Comparison of ENCODE assay signal across 8 cellular contexts in genomic region chr4:106315968-106316772, GRCh38. TPM values are rescaled to one million over a fixed set of nuclear protein-coding genes. Genes with fewer than 3 reads are reported as not detected.
DNase-seq lines count a peak whose midpoint lies in the region; ATAC-seq and TF ChIP-seq lines count a peak whose summit lies in the region.

Gene AIMP1 (plus strand): TSS chr4:106316550. CDS start chr4:106325010, 8,460 bp downstream.
Gene TBCK (minus strand): TSS chr4:106316209. CDS start chr4:106308960, 7,249 bp downstream.

- peaks cover 49% of the 10 kb centered on the region for H3K4me1 Mint-ChIP-seq in activated T-cell treated with anti-CD3 and anti-CD28 coated beads, Interleukin-2, amount 50 U/mL, for 4 hours (ENCODE audit: low read depth)

- intact Hi-C loops in esophagus muscularis mucosa (cut with DNase I) = loop anchor here (10.0 kb wide), 1 partner anchor 1171 kb away; the partner anchor contains the start of gene TET2

- no peaks in the 10 kb centered on the region for H3K27me3 ChIP-seq in esophagus muscularis mucosa
- no peaks in the 10 kb centered on the region for H3K27me3 ChIP-seq in muscle layer of colon (ENCODE audit: control insufficient read depth in 1 of 2, insufficient read depth in 2 of 2, low read length in 2 of 2)

- H3K9me3 Mint-ChIP-seq in activated T-cell treated with anti-CD3 and anti-CD28 coated beads, Interleukin-2, amount 50 U/mL, for 4 hours = no peaks in the 10 kb centered on the region

- ATAC-seq in GM21737 (IDR thresholded peaks at IDR 0.05; ENCODE audit: unreplicated experiment) = peak; percentile 88
- peak; percentile 85 to 87 for ATAC-seq in activated T-cell treated with anti-CD3 and anti-CD28 coated beads, Interleukin-2, amount 50 U/mL, for 4 hours

- peak within 1 kb of the TSS; percentile 71 to 85 (median 82) for H3K4me3 ChIP-seq in esophagus muscularis mucosa
- H3K4me3 ChIP-seq in muscle layer of colon (ENCODE audit: low read depth in 1 of 2, low read length in 2 of 2) = peak within 1 kb of the TSS; percentile 61 to 94

- TF ChIP-seq POLR2A in esophagus muscularis mucosa (IDR thresholded peaks at IDR 0.05; ENCODE audit: low read depth) = peak; percentile 44

- peak within 1 kb of the TSS; percentile 97 for H3K9ac ChIP-seq in muscle layer of colon (ENCODE audit: low read length)

- no peak within 1 kb of the TSS for H3K4me3 Mint-ChIP-seq in activated T-cell treated with anti-CD3 and anti-CD28 coated beads, Interleukin-2, amount 50 U/mL, for 4 hours

- H3K36me3 Mint-ChIP-seq in activated T-cell treated with anti-CD3 and anti-CD28 coated beads, Interleukin-2, amount 50 U/mL, for 4 hours (ENCODE audit: insufficient read depth) = peaks cover 13% of the 10 kb centered on the region

- no peak for TF ChIP-seq CTCF in esophagus muscularis mucosa (IDR thresholded peaks at IDR 0.05)

- TF ChIP-seq EP300 in esophagus muscularis mucosa (IDR thresholded peaks at IDR 0.05) = no peak

- H3K36me3 ChIP-seq in esophagus muscularis mucosa = peaks cover 0 to 8% (median 7%) of the 10 kb centered on the region in 4 donors
- H3K36me3 ChIP-seq in muscle layer of colon (ENCODE audit: insufficient read depth, low read length) = no peaks in the 10 kb centered on the region

- under 1% methylated on average over 37 of the region's 44 CpGs for WGBS in esophagus muscularis mucosa

- H3K4me1 ChIP-seq in esophagus muscularis mucosa (peaks cover 20 to 47% (median 40%) of the 10 kb centered on the region in 4 donors), muscle layer of colon (ENCODE audit: insufficient read depth, low read length) (peaks cover 27% of the 10 kb centered on the region)

- H3K9me3 ChIP-seq in esophagus muscularis mucosa = no peaks in the 10 kb centered on the region
- no peaks in the 10 kb centered on the region for H3K9me3 ChIP-seq in muscle layer of colon (ENCODE audit: low read length)

- DNase-seq in DMS79 (lab: John Stamatoyannopoulos, UW) = peak; percentile 62
- peak; percentile 81 for DNase-seq in KG1 (lab: John Stamatoyannopoulos, UW)
- DNase-seq in activated T-cell treated with anti-CD3 and anti-CD28 coated beads, Interleukin-2, amount 50 U/mL, for 4 hours = peak; percentile 79
- peak; percentile 97 for DNase-seq in esophagus muscularis mucosa (ENCODE audit: extremely low spot score)
- DNase-seq in stimulated activated CD8-positive, alpha-beta memory T cell treated with anti-CD3 and anti-CD28 coated beads, Interleukin-7, amount 100 ng/mL, for 24 hours (ENCODE audit: low read depth) = peak; percentile 74

- H3K27ac ChIP-seq in esophagus muscularis mucosa (replicated peaks in 1 of 4) (peak within 1 kb of the TSS; percentile 89 to 93 (median 92)), muscle layer of colon (ENCODE audit: low read depth, low read length) (peak within 1 kb of the TSS; percentile 85)

- no peaks in the 10 kb centered on the region for H3K27me3 Mint-ChIP-seq in activated T-cell treated with anti-CD3 and anti-CD28 coated beads, Interleukin-2, amount 50 U/mL, for 4 hours (ENCODE audit: low read depth)

TF ChIP-seq in PFSK-1, 5 proteins besides CTCF, POLR2A, EP300 and RAD21:
- TF ChIP-seq, protein P1, sequence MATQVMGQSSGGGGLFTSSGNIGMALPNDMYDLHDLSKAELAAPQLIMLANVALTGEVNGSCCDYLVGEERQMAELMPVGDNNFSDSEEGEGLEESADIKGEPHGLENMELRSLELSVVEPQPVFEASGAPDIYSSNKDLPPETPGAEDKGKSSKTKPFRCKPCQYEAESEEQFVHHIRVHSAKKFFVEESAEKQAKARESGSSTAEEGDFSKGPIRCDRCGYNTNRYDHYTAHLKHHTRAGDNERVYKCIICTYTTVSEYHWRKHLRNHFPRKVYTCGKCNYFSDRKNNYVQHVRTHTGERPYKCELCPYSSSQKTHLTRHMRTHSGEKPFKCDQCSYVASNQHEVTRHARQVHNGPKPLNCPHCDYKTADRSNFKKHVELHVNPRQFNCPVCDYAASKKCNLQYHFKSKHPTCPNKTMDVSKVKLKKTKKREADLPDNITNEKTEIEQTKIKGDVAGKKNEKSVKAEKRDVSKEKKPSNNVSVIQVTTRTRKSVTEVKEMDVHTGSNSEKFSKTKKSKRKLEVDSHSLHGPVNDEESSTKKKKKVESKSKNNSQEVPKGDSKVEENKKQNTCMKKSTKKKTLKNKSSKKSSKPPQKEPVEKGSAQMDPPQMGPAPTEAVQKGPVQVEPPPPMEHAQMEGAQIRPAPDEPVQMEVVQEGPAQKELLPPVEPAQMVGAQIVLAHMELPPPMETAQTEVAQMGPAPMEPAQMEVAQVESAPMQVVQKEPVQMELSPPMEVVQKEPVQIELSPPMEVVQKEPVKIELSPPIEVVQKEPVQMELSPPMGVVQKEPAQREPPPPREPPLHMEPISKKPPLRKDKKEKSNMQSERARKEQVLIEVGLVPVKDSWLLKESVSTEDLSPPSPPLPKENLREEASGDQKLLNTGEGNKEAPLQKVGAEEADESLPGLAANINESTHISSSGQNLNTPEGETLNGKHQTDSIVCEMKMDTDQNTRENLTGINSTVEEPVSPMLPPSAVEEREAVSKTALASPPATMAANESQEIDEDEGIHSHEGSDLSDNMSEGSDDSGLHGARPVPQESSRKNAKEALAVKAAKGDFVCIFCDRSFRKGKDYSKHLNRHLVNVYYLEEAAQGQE (IDR thresholded peaks at IDR 0.05; ENCODE audit: insufficient read depth in 1 of 2, low read depth in 2 of 2, low read length in 2 of 2) = peak in 1 of 2 experiments; percentile 19; a peak in 1 of 4 replicates
- peak; percentile 70; the same call in 1 of the 2 replicates for TF ChIP-seq TAF1 (IDR thresholded peaks at IDR 0.05; ENCODE audit: borderline replicate concordance, insufficient read depth, low read length)
- TF ChIP-seq SIN3A (IDR thresholded peaks at IDR 0.05; ENCODE audit: borderline replicate concordance, insufficient read depth, low read length) = peak; percentile 34; the same call in 1 of the 2 replicates
- peak; percentile 78 for TF ChIP-seq POLR2AphosphoS5 (IDR thresholded peaks at IDR 0.05; ENCODE audit: low read depth, low read length)
- peak; percentile 9 for TF ChIP-seq FOXP2 (optimal IDR thresholded peaks at IDR 0.05; ENCODE audit: borderline replicate concordance, extremely low read depth, extremely low read length, insufficient read depth)

RNA-seq across cellular contexts. Expression of gene AIMP1, which starts in this region (rescaled TPM):
- 20.7 TPM for polyA plus RNA-seq in PFSK-1 (2012; ENCODE audit: insufficient read length, low read depth)
- total RNA-seq in activated T-cell treated with anti-CD3 and anti-CD28 coated beads, Interleukin-2, amount 50 U/mL, for 4 hours = 10 to 100 TPM; 73.8 to 89.3 (median 74.8) TPM
- 10 to 100 TPM; 19.1 to 29.9 (median 25.7) TPM for total RNA-seq in esophagus muscularis mucosa

RNA-seq across cellular contexts. Expression of gene TBCK, which starts in this region (rescaled TPM):
- 2.0 TPM for polyA plus RNA-seq in PFSK-1 (2012; ENCODE audit: insufficient read length, low read depth)
- 10 to 100 TPM; 12.7 to 15.8 (median 15.1) TPM for total RNA-seq in activated T-cell treated with anti-CD3 and anti-CD28 coated beads, Interleukin-2, amount 50 U/mL, for 4 hours
- 10 to 100 TPM; 22.7 to 28.7 (median 27.3) TPM for total RNA-seq in esophagus muscularis mucosa

Comparison
In these comparisons a context has a peak if more than half of its experiments do, and no peak if none do; other contexts are left out.
1. Peak in every context shown above with its lines: DNase-seq, ATAC-seq, H3K4me3 ChIP-seq and H3K27ac ChIP-seq.